2 cellular contexts compared by ENCODE assay signal in the genomic region with DNA sequence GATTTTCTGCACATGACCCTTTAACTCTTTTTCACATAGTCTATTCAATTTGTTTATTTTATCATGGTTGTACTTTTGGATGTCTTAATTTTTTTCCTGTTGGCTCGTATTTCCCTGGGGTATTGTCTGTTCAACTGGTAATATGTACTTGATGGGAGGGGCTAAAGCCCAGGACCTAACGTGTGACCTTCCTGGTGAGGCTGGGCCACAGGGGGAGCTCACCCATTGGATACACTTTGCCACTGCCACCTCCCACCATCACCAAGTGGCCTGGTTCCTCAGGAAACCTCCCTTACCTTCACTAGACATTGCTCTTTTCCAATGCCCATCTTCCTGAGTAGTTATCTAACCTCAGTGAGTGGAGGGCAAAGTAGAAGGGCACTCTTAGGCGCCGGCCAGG.
TF ChIP-seq lines count a peak whose summit lies in the region.

No MANE protein-coding gene starts in this region.

TF ChIP-seq in IMR-90, 13 proteins besides CTCF, POLR2A, EP300 and RAD21:
- TF ChIP-seq RCOR1 (IDR thresholded peaks at IDR 0.05; ENCODE audit: insufficient replicate concordance, low read length), result no peak
- no peak for TF ChIP-seq CHD1 (IDR thresholded peaks at IDR 0.05; ENCODE audit: low read depth, low read length)
- TF ChIP-seq, protein P1, sequence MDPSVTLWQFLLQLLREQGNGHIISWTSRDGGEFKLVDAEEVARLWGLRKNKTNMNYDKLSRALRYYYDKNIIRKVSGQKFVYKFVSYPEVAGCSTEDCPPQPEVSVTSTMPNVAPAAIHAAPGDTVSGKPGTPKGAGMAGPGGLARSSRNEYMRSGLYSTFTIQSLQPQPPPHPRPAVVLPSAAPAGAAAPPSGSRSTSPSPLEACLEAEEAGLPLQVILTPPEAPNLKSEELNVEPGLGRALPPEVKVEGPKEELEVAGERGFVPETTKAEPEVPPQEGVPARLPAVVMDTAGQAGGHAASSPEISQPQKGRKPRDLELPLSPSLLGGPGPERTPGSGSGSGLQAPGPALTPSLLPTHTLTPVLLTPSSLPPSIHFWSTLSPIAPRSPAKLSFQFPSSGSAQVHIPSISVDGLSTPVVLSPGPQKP (IDR thresholded peaks at IDR 0.05; ENCODE audit: borderline replicate concordance, low read depth, low read length), result no peak
- TF ChIP-seq CEBPB (IDR thresholded peaks at IDR 0.05; ENCODE audit: low read depth, low read length), result no peak
- TF ChIP-seq, protein P2, sequence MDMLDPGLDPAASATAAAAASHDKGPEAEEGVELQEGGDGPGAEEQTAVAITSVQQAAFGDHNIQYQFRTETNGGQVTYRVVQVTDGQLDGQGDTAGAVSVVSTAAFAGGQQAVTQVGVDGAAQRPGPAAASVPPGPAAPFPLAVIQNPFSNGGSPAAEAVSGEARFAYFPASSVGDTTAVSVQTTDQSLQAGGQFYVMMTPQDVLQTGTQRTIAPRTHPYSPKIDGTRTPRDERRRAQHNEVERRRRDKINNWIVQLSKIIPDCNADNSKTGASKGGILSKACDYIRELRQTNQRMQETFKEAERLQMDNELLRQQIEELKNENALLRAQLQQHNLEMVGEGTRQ (IDR thresholded peaks at IDR 0.05; ENCODE audit: low read depth, low read length), result no peak
- no peak for TF ChIP-seq SMC3 (IDR thresholded peaks at IDR 0.05; ENCODE audit: low read depth, low read length)
- TF ChIP-seq BHLHE40 (IDR thresholded peaks at IDR 0.05; ENCODE audit: low read depth, low read length), result no peak
- TF ChIP-seq MAFK (IDR thresholded peaks at IDR 0.05; ENCODE audit: low read depth, low read length), result no peak
- TF ChIP-seq MAZ (IDR thresholded peaks at IDR 0.05; ENCODE audit: borderline replicate concordance, low read depth, low read length), result no peak
- TF ChIP-seq RFX5 (IDR thresholded peaks at IDR 0.05; ENCODE audit: low read depth, low read length), result no peak
- TF ChIP-seq NFE2L2 (IDR thresholded peaks at IDR 0.05; ENCODE audit: low read depth, low read length), result no peak
- no peak for TF ChIP-seq FOS (IDR thresholded peaks at IDR 0.05; ENCODE audit: low read depth, low read length)
TF ChIP-seq in IMR-90: peak in this region for 0.

TF ChIP-seq in H1, 55 proteins besides CTCF, POLR2A, EP300 and RAD21:
- TF ChIP-seq BRCA1 (IDR thresholded peaks at IDR 0.05; ENCODE audit: low read depth, low read length) (no peak), POU5F1 (IDR thresholded peaks at IDR 0.05; ENCODE audit: low read depth, low read length) (no peak)
